ENCODE assay signal across 8 cellular contexts in the genomic region with DNA sequence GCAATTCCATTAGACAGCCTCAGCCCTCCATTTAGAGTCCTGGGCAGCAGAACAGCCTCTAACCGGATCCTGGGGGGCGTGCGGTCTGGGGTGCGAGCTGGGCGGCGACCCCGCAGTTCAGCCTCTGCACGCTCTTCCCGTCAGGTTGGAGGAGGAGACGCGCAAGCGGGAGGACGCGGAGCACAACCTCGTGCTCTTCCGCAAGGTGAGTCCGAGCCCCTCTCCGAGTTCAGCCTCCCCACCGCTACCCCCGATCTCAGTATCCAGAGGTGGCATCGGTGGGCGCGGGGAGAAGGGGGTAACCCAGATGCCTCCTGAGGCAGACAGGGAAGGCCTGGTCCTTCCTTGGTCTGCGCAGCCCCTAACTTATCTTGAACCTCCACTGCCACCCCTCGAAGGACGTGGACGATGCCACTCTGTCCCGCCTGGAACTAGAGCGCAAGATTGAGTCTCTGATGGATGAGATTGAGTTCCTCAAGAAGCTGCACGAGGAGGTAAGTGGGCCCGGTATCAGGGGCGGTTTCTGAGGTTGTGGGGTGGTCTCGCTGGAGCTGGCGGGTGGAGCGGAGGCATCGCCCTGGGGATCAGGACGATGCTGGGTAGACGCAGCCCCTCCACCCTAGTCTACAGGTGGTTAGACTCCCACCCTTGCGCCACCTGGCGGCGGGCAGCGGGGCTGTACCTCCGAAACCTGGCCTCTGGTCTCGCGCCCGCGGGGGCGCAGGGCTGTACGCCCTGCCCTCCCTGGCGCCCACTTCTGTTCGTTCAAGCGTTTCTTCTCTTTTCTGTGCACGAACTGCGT. TPM values are rescaled to one million over a fixed set of nuclear protein-coding genes. Genes with fewer than 3 reads are reported as not detected.
DNase-seq lines count a peak whose midpoint lies in the region; ATAC-seq and TF ChIP-seq lines count a peak whose summit lies in the region.

No MANE protein-coding gene starts in this region.

- no peaks in the 10 kb centered on the region for H3K79me2 ChIP-seq in OCI-LY3 (ENCODE audit: low read length)

- H2AFZ ChIP-seq in OCI-LY3 (ENCODE audit: low read depth, low read length): no peak overlapping the region

- TF ChIP-seq CTCF in OCI-LY3 (IDR thresholded peaks at IDR 0.05; ENCODE audit: low read depth, low read length): peak; percentile 49
- peak; percentile 82 for TF ChIP-seq CTCF in cardiac muscle cell (IDR thresholded peaks at IDR 0.05; ENCODE audit: low read depth, low read length)

- no peak for ATAC-seq in GM21515 (IDR thresholded peaks at IDR 0.05; ENCODE audit: unreplicated experiment)

- H4K20me1 ChIP-seq in OCI-LY3 (ENCODE audit: insufficient read depth, low read length): no peaks in the 10 kb centered on the region

- H3K27me3 ChIP-seq in OCI-LY3 (ENCODE audit: low read depth, low read length) (no peaks in the 10 kb centered on the region), cardiac muscle cell (peaks cover 83% of the 10 kb centered on the region), SJCRH30 (no peaks in the 10 kb centered on the region)

- H3K4me1 ChIP-seq in OCI-LY3 (ENCODE audit: low read length): 0 out of 2 replicates have a peak, but pooled peaks cover 4% of the 10 kb centered on the region
- peaks cover 4% of the 10 kb centered on the region for H3K4me1 ChIP-seq in cardiac muscle cell (ENCODE audit: low read depth)
- H3K4me1 ChIP-seq in SJCRH30: peaks cover 3% of the 10 kb centered on the region

- H3K27ac ChIP-seq in OCI-LY3 (ENCODE audit: low read length) (no peak overlapping the region), cardiac muscle cell (no peak overlapping the region), SJCRH30 (no peak overlapping the region)

- DNase-seq in NCI-H1417 (lab: John Stamatoyannopoulos, UW): peak; percentile 85 to 88 (median 85)
- no peak for DNase-seq in NCI-H1417 treated with DMSO at 0.1 percent for 48 hours (lab: John Stamatoyannopoulos, UW)
- DNase-seq in activated effector memory CD4-positive, alpha-beta T cell treated with anti-CD3 and anti-CD28 coated beads, Interleukin-2, amount 50 U/mL, for 16 hours: peak; percentile 87
- peak in 1 of 2 donors; percentile 57 for DNase-seq in cardiac muscle cell (ENCODE audit: low read depth in 1 of 2, low spot score in 1 of 2)
- peak; percentile 26 to 63 (median 62) for DNase-seq in stimulated activated CD4-positive, alpha-beta T cell treated with anti-CD3 and anti-CD28 coated beads, Interleukin-12 subunit alpha, Interleukin-12 subunit beta, amount 100 ng/mL, for 48 hours (ENCODE audit: low read depth in 2 of 3, low spot score in 1 of 3)
- DNase-seq in SJCRH30: no peak

- H3K4me3 ChIP-seq in OCI-LY3 (ENCODE audit: low read length) (no peak overlapping the region), cardiac muscle cell (no peak overlapping the region), SJCRH30 (no peak overlapping the region)

- no peaks in the 10 kb centered on the region for H3K9me3 ChIP-seq in OCI-LY3 (ENCODE audit: insufficient read depth, low read length)
- H3K9me3 ChIP-seq in cardiac muscle cell (ENCODE audit: low read depth): no peaks in the 10 kb centered on the region
- no peaks in the 10 kb centered on the region for H3K9me3 ChIP-seq in SJCRH30 (replicated peaks)

- no peaks in the 10 kb centered on the region for H3K36me3 ChIP-seq in OCI-LY3 (replicated peaks; ENCODE audit: low read depth, low read length)
- no peaks in the 10 kb centered on the region for H3K36me3 ChIP-seq in cardiac muscle cell
- no peaks in the 10 kb centered on the region for H3K36me3 ChIP-seq in SJCRH30

- no peak overlapping the region for H3K4me2 ChIP-seq in OCI-LY3 (ENCODE audit: low read length)

- no peak overlapping the region for H3K9ac ChIP-seq in OCI-LY3 (ENCODE audit: low read length)

RNA-seq across cellular contexts. Expression of gene PRPH, which starts 1.3 kb away (rescaled TPM):
- 0.53 and 4.0 TPM in 2 replicates for total RNA-seq in cardiac muscle cell
- 1.1 and 1.8 TPM in 2 replicates for polyA plus RNA-seq in cardiac muscle cell
- 1.7 and 3.9 TPM in 2 replicates for total RNA-seq in SJCRH30 (2014; rRNA removed; shearing (Covaris generic))

RNA-seq across cellular contexts. Expression of gene TROAP, which starts 26.8 kb away (rescaled TPM):
- total RNA-seq in cardiac muscle cell: 8.0 and 72.9 TPM in 2 replicates
- 8.2 and 82.4 TPM in 2 replicates for polyA plus RNA-seq in cardiac muscle cell
- total RNA-seq in SJCRH30 (2014; rRNA removed; shearing (Covaris generic)): 79.4 and 87.0 TPM in 2 replicates

RNA-seq across cellular contexts. Expression of gene TUBA1C, which starts 31.4 kb away (rescaled TPM):
- 67.0 and 151 TPM in 2 replicates for total RNA-seq in cardiac muscle cell
- 49.1 and 126 TPM in 2 replicates for polyA plus RNA-seq in cardiac muscle cell
- 396 and 398 TPM in 2 replicates for total RNA-seq in SJCRH30 (2014; rRNA removed; shearing (Covaris generic))

RNA-seq across cellular contexts. Expression of gene C1QL4, which starts 40.8 kb away (rescaled TPM):
- not detected in 2 replicates for total RNA-seq in cardiac muscle cell
- not detected in 2 replicates for polyA plus RNA-seq in cardiac muscle cell
- total RNA-seq in SJCRH30 (2014; rRNA removed; shearing (Covaris generic)): 1.7 and 2.1 TPM in 2 replicates

RNA-seq across cellular contexts. Expression of gene DNAJC22, which starts 50.5 kb away (rescaled TPM):
- total RNA-seq in cardiac muscle cell: 0.48 and 0.49 TPM in 2 replicates
- polyA plus RNA-seq in cardiac muscle cell: 0.33 and 1.1 TPM in 2 replicates
- total RNA-seq in SJCRH30 (2014; rRNA removed; shearing (Covaris generic)): 10.7 and 11.9 TPM in 2 replicates

Comparison
In these comparisons a context has a peak if more than half of its experiments do, and no peak if none do; other contexts are left out.
1. DNase-seq: peak in NCI-H1417 (3 of 3), activated effector memory CD4-positive, alpha-beta T cell treated with anti-CD3 and anti-CD28 coated beads, Interleukin-2, amount 50 U/mL, for 16 hours (single experiment) and stimulated activated CD4-positive, alpha-beta T cell treated with anti-CD3 and anti-CD28 coated beads, Interleukin-12 subunit alpha, Interleukin-12 subunit beta, amount 100 ng/mL, for 48 hours (3 of 3); none in NCI-H1417 treated with DMSO at 0.1 percent for 48 hours (single experiment) and SJCRH30 (0 of 2).